ENCODE assay signal across 1 cellular context in the genomic region with DNA sequence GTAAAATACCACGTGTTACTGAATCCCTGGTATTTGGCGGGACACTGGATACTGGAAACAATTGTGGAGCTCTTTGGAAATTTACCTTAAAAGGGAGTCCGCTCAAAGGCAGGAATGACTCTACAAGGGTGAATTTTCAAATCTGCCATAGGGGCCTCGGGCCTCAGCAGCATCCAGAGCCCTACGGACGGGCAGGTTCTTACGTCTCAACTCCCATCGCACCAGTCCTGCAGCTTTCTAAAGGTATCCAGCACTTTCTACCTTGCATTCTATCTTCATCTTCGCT.
TF ChIP-seq lines count a peak whose summit lies in the region.

No MANE protein-coding gene starts in this region.

TF ChIP-seq in liver, 16 proteins besides CTCF, POLR2A, EP300 and RAD21 (continued from another document):
- TF ChIP-seq, protein P1, sequence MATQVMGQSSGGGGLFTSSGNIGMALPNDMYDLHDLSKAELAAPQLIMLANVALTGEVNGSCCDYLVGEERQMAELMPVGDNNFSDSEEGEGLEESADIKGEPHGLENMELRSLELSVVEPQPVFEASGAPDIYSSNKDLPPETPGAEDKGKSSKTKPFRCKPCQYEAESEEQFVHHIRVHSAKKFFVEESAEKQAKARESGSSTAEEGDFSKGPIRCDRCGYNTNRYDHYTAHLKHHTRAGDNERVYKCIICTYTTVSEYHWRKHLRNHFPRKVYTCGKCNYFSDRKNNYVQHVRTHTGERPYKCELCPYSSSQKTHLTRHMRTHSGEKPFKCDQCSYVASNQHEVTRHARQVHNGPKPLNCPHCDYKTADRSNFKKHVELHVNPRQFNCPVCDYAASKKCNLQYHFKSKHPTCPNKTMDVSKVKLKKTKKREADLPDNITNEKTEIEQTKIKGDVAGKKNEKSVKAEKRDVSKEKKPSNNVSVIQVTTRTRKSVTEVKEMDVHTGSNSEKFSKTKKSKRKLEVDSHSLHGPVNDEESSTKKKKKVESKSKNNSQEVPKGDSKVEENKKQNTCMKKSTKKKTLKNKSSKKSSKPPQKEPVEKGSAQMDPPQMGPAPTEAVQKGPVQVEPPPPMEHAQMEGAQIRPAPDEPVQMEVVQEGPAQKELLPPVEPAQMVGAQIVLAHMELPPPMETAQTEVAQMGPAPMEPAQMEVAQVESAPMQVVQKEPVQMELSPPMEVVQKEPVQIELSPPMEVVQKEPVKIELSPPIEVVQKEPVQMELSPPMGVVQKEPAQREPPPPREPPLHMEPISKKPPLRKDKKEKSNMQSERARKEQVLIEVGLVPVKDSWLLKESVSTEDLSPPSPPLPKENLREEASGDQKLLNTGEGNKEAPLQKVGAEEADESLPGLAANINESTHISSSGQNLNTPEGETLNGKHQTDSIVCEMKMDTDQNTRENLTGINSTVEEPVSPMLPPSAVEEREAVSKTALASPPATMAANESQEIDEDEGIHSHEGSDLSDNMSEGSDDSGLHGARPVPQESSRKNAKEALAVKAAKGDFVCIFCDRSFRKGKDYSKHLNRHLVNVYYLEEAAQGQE (IDR thresholded peaks at IDR 0.05), result no peak
TF ChIP-seq in liver: peak in this region for 0.
